Comparison of ENCODE assay signal across 8 cellular contexts in the genomic region with DNA sequence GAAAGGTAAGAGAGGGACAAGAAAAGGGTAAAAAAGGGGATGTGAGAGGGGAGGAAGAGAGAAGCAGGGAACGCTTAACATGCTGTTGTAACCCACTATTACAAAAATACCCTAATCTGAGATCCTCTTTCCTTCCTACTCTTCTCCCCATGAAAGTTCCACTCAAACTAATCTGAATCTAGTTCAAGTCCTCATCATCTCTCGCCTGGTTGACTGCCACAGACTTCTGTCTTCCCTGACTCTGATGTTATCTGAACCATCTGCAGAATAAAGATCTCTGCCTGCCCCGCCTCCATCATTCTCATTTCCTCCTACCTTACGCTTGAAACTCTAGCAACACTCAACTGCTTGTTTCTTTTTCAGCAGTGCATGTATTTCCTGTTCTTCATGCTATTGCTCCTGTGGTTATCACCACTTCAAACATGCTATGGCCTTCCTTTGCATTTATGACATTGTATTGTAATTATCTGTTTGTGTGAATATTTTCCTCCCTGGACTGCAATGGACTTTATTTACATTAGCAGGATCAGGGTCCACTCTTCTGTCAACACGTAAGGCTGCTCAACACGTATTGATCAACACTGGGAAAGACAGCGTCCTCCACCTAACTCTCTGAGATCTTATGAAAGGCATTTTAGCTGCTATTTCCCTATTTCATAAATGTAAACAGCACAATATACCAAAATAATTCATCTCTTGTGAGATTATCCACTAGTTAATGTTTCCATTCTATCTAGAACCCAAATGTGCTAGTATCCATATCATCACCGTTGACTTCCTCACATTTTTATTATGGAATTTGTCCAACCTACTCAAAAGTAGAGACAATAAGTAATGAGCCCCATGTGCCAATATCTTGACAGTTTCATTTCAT.
DNase-seq lines count a peak whose midpoint lies in the region; ATAC-seq and TF ChIP-seq lines count a peak whose summit lies in the region.

No MANE protein-coding gene starts in this region.

- peaks cover 36 to 61% (median 51%) of the 10 kb centered on the region in 11 experiments for H3K9me3 ChIP-seq in BLaER1 treated with 17β-estradiol and CSF1 and Interleukin-3, amounts not matched to agents 10 nM and 100 nM (replicated peaks in 1 of 11)
- no peaks in the 10 kb centered on the region for H3K9me3 ChIP-seq in osteoblast (ENCODE audit: low read depth, low read length)
- H3K9me3 ChIP-seq in aorta (ENCODE audit: control insufficient read depth, low read length), result no peaks in the 10 kb centered on the region

- TF ChIP-seq CTCF in osteoblast (IDR thresholded peaks at IDR 0.05; ENCODE audit: extremely low read depth, low read depth, low read length), result no peak

- H3K9me3 Mint-ChIP-seq in IgD-negative memory B cell, result peaks cover 0 to 3% (median 2%) of the 10 kb centered on the region in 3 donors

- H3K9ac ChIP-seq in BLaER1 treated with 17β-estradiol and CSF1 and Interleukin-3, amounts not matched to agents 10 nM and 100 nM, result peak overlapping the region in 8 of 11 experiments; percentile 1 to 69 (median 54); a peak in 13 of 22 replicates

- intact Hi-C loops in aorta (cut with DNase I), result no loop called here

- peak overlapping the region; percentile 0 to 94 (median 3) for H3K27ac Mint-ChIP-seq in IgD-negative memory B cell

- no peaks in the 10 kb centered on the region for H3K27me3 ChIP-seq in BLaER1 treated with 17β-estradiol and CSF1 and Interleukin-3, amounts not matched to agents 10 nM and 100 nM
- H3K27me3 ChIP-seq in osteoblast (ENCODE audit: insufficient read depth, low read length), result no peaks in the 10 kb centered on the region
- no peaks in the 10 kb centered on the region for H3K27me3 ChIP-seq in aorta (ENCODE audit: control insufficient read depth in 1 of 2, insufficient read depth in 2 of 2, low read length in 1 of 2)

- no peaks in the 10 kb centered on the region for H3K36me3 Mint-ChIP-seq in IgD-negative memory B cell

- peak overlapping the region in 3 of 4 donors; percentile 2 to 69 (median 35) for H3K4me3 Mint-ChIP-seq in IgD-negative memory B cell

- H3K4me1 Mint-ChIP-seq in IgD-negative memory B cell, result peaks cover 7 to 15% (median 12%) of the 10 kb centered on the region in 3 donors

- no peaks in the 10 kb centered on the region for H3K79me2 ChIP-seq in osteoblast (ENCODE audit: insufficient read depth, low read length)

- peak overlapping the region in 9 of 10 experiments; percentile 17 to 52 (median 22); a peak in 11 of 20 replicates for H3K4me3 ChIP-seq in BLaER1 treated with 17β-estradiol and CSF1 and Interleukin-3, amounts not matched to agents 10 nM and 100 nM
- H3K4me3 ChIP-seq in osteoblast (ENCODE audit: insufficient read depth, low read length), result no peak overlapping the region
- H3K4me3 ChIP-seq in aorta (ENCODE audit: low read length in 2 of 2), result no peak overlapping the region

- WGBS in aorta, 2 donors, result 78 to 82% methylated on average over 8 of the region's 8 CpGs

- H4K20me1 ChIP-seq in BLaER1 treated with 17β-estradiol and CSF1 and Interleukin-3, amounts not matched to agents 10 nM and 100 nM, result no peaks in the 10 kb centered on the region
- H4K20me1 ChIP-seq in osteoblast (ENCODE audit: insufficient read depth, low read length), result no peaks in the 10 kb centered on the region

- no peaks in the 10 kb centered on the region for H3K27me3 Mint-ChIP-seq in IgD-negative memory B cell

- peak overlapping the region in 10 of 11 experiments; percentile 28 to 83 (median 72); a peak in 19 of 22 replicates for H3K27ac ChIP-seq in BLaER1 treated with 17β-estradiol and CSF1 and Interleukin-3, amounts not matched to agents 10 nM and 100 nM
- H3K27ac ChIP-seq in osteoblast (ENCODE audit: low read depth, low read length) (no peak overlapping the region), aorta (ENCODE audit: low read depth in 1 of 2, low read length in 2 of 2) (no peak overlapping the region)

- H2AFZ ChIP-seq in osteoblast (ENCODE audit: low read length), result no peak overlapping the region

- DNase-seq in activated T-cell treated with anti-CD3 and anti-CD28 coated beads for 48 hours (ENCODE audit: low read depth), result peak; percentile 24
- DNase-seq in stimulated activated CD4-positive, alpha-beta T cell treated with anti-CD3 and anti-CD28 coated beads, Interleukin-15, amount 100 ng/mL, for 24 hours, result peak; percentile 61
- no peak for DNase-seq in osteoblast (ENCODE audit: insufficient read length, low spot score, missing footprints)
- DNase-seq in aorta, result no peak
- no peak for DNase-seq in H4 (ENCODE audit: low spot score)

- H3K4me2 ChIP-seq in BLaER1 treated with 17β-estradiol and CSF1 and Interleukin-3, amounts not matched to agents 10 nM and 100 nM, result peak overlapping the region; percentile 60 to 93 (median 75)
- no peak overlapping the region for H3K4me2 ChIP-seq in osteoblast (ENCODE audit: insufficient read depth, low read length)

- peaks cover 20 to 61% (median 44%) of the 10 kb centered on the region in 10 experiments for H3K4me1 ChIP-seq in BLaER1 treated with 17β-estradiol and CSF1 and Interleukin-3, amounts not matched to agents 10 nM and 100 nM
- no peaks in the 10 kb centered on the region for H3K4me1 ChIP-seq in osteoblast (ENCODE audit: insufficient read depth, low read length)
- H3K4me1 ChIP-seq in aorta (ENCODE audit: control insufficient read depth in 1 of 2, insufficient read depth in 2 of 2, low read length in 2 of 2), result no peaks in the 10 kb centered on the region

- ATAC-seq in GM21390 (IDR thresholded peaks at IDR 0.05; ENCODE audit: unreplicated experiment), result peak; percentile 99
- no peak for ATAC-seq in aorta (ENCODE audit: low FRiP score)

- H3K36me3 ChIP-seq in BLaER1 treated with 17β-estradiol and CSF1 and Interleukin-3, amounts not matched to agents 10 nM and 100 nM, result peaks cover 0 to 13% (median 6%) of the 10 kb centered on the region in 11 experiments; a peak in 5 of 22 replicates
- H3K36me3 ChIP-seq in osteoblast (ENCODE audit: insufficient read depth, low read length), result no peaks in the 10 kb centered on the region
- no peaks in the 10 kb centered on the region for H3K36me3 ChIP-seq in aorta (ENCODE audit: control insufficient read depth in 1 of 2, insufficient read depth in 2 of 2, low read length in 1 of 2)

Comparison
In these comparisons a context has a peak if more than half of its experiments do, and no peak if none do; other contexts are left out.
1. H3K27ac ChIP-seq: peak in BLaER1 treated with 17β-estradiol and CSF1 and Interleukin-3, amounts not matched to agents 10 nM and 100 nM (10 of 11); none in osteoblast (single experiment) and aorta (0 of 2).
2. H3K4me3 ChIP-seq: peak in BLaER1 treated with 17β-estradiol and CSF1 and Interleukin-3, amounts not matched to agents 10 nM and 100 nM (9 of 10); none in osteoblast (single experiment) and aorta (0 of 2).
3. DNase-seq: peak in activated T-cell treated with anti-CD3 and anti-CD28 coated beads for 48 hours (single experiment) and stimulated activated CD4-positive, alpha-beta T cell treated with anti-CD3 and anti-CD28 coated beads, Interleukin-15, amount 100 ng/mL, for 24 hours (single experiment); none in osteoblast (single experiment), aorta (0 of 2) and H4 (single experiment).